16 cellular contexts compared by ENCODE assay signal in the genomic region with DNA sequence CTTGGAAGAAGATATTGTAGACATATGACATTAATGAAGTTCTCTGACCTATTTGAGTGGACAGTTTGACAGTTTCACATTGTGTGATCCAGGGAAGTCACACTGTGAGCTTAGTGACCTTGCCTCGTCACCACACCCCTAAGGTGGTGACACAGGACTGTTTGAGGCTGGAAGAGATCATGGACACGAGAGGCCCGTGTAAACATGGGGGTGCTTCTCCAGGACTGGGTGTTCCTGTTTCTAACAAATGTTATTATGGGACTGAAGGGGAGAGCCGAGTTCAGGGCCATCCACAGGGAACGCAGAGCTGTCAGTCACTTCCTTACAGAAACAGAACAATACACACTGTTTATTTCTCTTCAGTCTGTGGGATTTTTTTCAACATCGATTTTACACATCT.
DNase-seq lines count a peak whose midpoint lies in the region; ATAC-seq and TF ChIP-seq lines count a peak whose summit lies in the region.
"Had no signal": no experiment of that assay in that cellular context is flagged by ENCODE, and none has a peak within 500 bp of the region (broad histone marks: within the 10 kb centered on the region; RNA-seq: fewer than 3 reads in every experiment).

No MANE protein-coding gene starts in this region.

- no peak for TF ChIP-seq CTCF in OCI-LY3 (IDR thresholded peaks at IDR 0.05; ENCODE audit: low read depth, low read length)
- TF ChIP-seq CTCF in HFFc6 (IDR thresholded peaks at IDR 0.05): no peak

- H2AFZ ChIP-seq in OCI-LY3 (ENCODE audit: low read depth, low read length) (0 out of 2 replicates have a peak overlapping the region, but pooled peaks have one; percentile 9), neuron (ENCODE audit: low read depth, low read length) (peak overlapping the region; percentile 32)

- H3K27me3 ChIP-seq in OCI-LY3 (ENCODE audit: low read depth, low read length) (no peaks in the 10 kb centered on the region), neuron (ENCODE audit: insufficient read depth, low read length) (peaks cover 8% of the 10 kb centered on the region)
- H3K27me3 ChIP-seq: BLaER1 had no signal

- no peak overlapping the region for H3K4me3 Mint-ChIP-seq in HFFc6
- H3K4me3 Mint-ChIP-seq: CD8-positive, alpha-beta memory T cell had no signal

- no peak overlapping the region for H3K27ac Mint-ChIP-seq in HFFc6

- no peak overlapping the region for H3K27ac ChIP-seq in OCI-LY3 (ENCODE audit: low read length)
- H3K27ac ChIP-seq: BLaER1, HL-60 had no signal

- no peaks in the 10 kb centered on the region for H3K36me3 Mint-ChIP-seq in HFFc6 (ENCODE audit: low read depth)

- intact Hi-C loops in Right ventricle myocardium inferior (cut with DNase I): no loop called here
- intact Hi-C loops in cardiac septum (cut with DNase I): no loop called here
- intact Hi-C loops in left ventricle myocardium superior (cut with micrococcal nuclease): no loop called here

- no peaks in the 10 kb centered on the region for H3K79me2 ChIP-seq in OCI-LY3 (ENCODE audit: low read length)

- no peaks in the 10 kb centered on the region for H3K4me1 Mint-ChIP-seq in HFFc6 (ENCODE audit: low read depth)
- H3K4me1 Mint-ChIP-seq: CD8-positive, alpha-beta memory T cell had no signal

- H3K9ac ChIP-seq in OCI-LY3 (ENCODE audit: low read length): no peak overlapping the region
- H3K9ac ChIP-seq: BLaER1 had no signal

- no peak for DNase-seq in Right ventricle myocardium inferior (ENCODE audit: missing footprints)
- no peak for DNase-seq in cardiac septum (ENCODE audit: low spot score)
- peak; percentile 26 for DNase-seq in left ventricle myocardium superior
- no peak for DNase-seq in HFFc6
- DNase-seq: 8988T; AML-193; Caco-2; CD8-positive, alpha-beta memory T cell; DND-41; GF-D8; HCEC 1CT had no signal

- H3K36me3 ChIP-seq in OCI-LY3 (replicated peaks; ENCODE audit: low read depth, low read length) (no peaks in the 10 kb centered on the region), neuron (ENCODE audit: insufficient read depth, low read length) (no peaks in the 10 kb centered on the region)
- H3K36me3 ChIP-seq: BLaER1 had no signal

- no peaks in the 10 kb centered on the region for H3K4me1 ChIP-seq in OCI-LY3 (ENCODE audit: low read length)
- no peaks in the 10 kb centered on the region for H3K4me1 ChIP-seq in neuron (ENCODE audit: insufficient read depth, low read length)
- H3K4me1 ChIP-seq: BLaER1, Caco-2 had no signal

- H3K4me2 ChIP-seq in OCI-LY3 (ENCODE audit: low read length): no peak overlapping the region
- H3K4me2 ChIP-seq: BLaER1 had no signal

- H4K20me1 ChIP-seq in OCI-LY3 (ENCODE audit: insufficient read depth, low read length): no peaks in the 10 kb centered on the region
- H4K20me1 ChIP-seq: BLaER1 had no signal

- H3K9me3 ChIP-seq in OCI-LY3 (ENCODE audit: insufficient read depth, low read length) (no peaks in the 10 kb centered on the region), neuron (ENCODE audit: low read length) (no peaks in the 10 kb centered on the region)
- H3K9me3 ChIP-seq: BLaER1, Caco-2 had no signal

- no peaks in the 10 kb centered on the region for H3K27me3 Mint-ChIP-seq in HFFc6 (ENCODE audit: insufficient read depth)
- H3K27me3 Mint-ChIP-seq: CD8-positive, alpha-beta memory T cell had no signal

- ATAC-seq in Right ventricle myocardium inferior (peak; percentile 95), left ventricle myocardium superior (peak; percentile 77), GM21529 (IDR thresholded peaks at IDR 0.05; ENCODE audit: unreplicated experiment) (no peak)

- H3K4me3 ChIP-seq in OCI-LY3 (ENCODE audit: low read length) (no peak overlapping the region), neuron (ENCODE audit: low read length) (no peak overlapping the region)
- H3K4me3 ChIP-seq: BLaER1 had no signal

- peaks cover 22% of the 10 kb centered on the region for H3K9me3 Mint-ChIP-seq in HFFc6
